In genomic region chr14:35299708-35300107, GRCh38 we compare ENCODE assay signal across 18 cellular contexts. TPM values are rescaled to one million over a fixed set of nuclear protein-coding genes. Genes with fewer than 3 reads are reported as not detected.
A peak's percentile ranks its signal among the peaks of the same experiment; 100 is the strongest.
DNase-seq lines count a peak whose midpoint lies in the region; ATAC-seq and TF ChIP-seq lines count a peak whose summit lies in the region.
"Had no signal": no experiment of that assay in that cellular context is flagged by ENCODE, and none has a peak within 500 bp of the region (broad histone marks: within the 10 kb centered on the region; RNA-seq: fewer than 3 reads in every experiment).

No MANE protein-coding gene starts in this region.

- no peak for ATAC-seq in GM21619 (IDR thresholded peaks at IDR 0.05; ENCODE audit: unreplicated experiment)
- ATAC-seq: body of pancreas had no signal

- no peaks in the 10 kb centered on the region for H3K9me2 ChIP-seq in PC-9 (ENCODE audit: insufficient read depth)

- H3K9me3 Mint-ChIP-seq in activated T-cell treated with anti-CD3 and anti-CD28 coated beads, Interleukin-2, amount 50 U/mL, for 24 hours, result no peaks in the 10 kb centered on the region
- no peaks in the 10 kb centered on the region for H3K9me3 Mint-ChIP-seq in dendritic cell treated with granulocyte-macrophage colony-stimulating factor and Interleukin-4, amounts not matched to agents 40 ng/mL and 50 ng/mL, for 4 days
- H3K9me3 Mint-ChIP-seq: endodermal cell had no signal

- H3K27ac ChIP-seq in PC-9 (peak overlapping the region; percentile 23; the same call in 1 of the 2 replicates), skeletal muscle tissue (ENCODE audit: low read depth, low read length) (peak overlapping the region; percentile 85), A673 (ENCODE audit: low read depth, low read length, poor library complexity, severe bottlenecking) (no peak overlapping the region)
- H3K27ac ChIP-seq: body of pancreas, transverse colon had no signal

- BruUV-seq in PC-9 (replicated peaks; lab: Mats Ljungman, UMichigan) (no TSS peak), A673 (replicated peaks; lab: Mats Ljungman, UMichigan) (no TSS peak)

- no peak for TF ChIP-seq CTCF in PC-9 (conservative IDR thresholded peaks at IDR 0.05)
- TF ChIP-seq CTCF in BE2C (IDR thresholded peaks at IDR 0.05; ENCODE audit: low read depth, low read length), result no peak
- TF ChIP-seq CTCF in A673 (conservative IDR thresholded peaks at IDR 0.05; ENCODE audit: low read depth, low read length), result no peak

- H3K4me3 ChIP-seq in PC-9, result no peak overlapping the region
- no peak overlapping the region for H3K4me3 ChIP-seq in skeletal muscle tissue (ENCODE audit: low read length in 3 of 3)
- no peak overlapping the region for H3K4me3 ChIP-seq in BE2C (ENCODE audit: low read depth, low read length)
- H3K4me3 ChIP-seq in A673 (ENCODE audit: low read depth, low read length, poor library complexity, severe bottlenecking), result no peak overlapping the region
- H3K4me3 ChIP-seq: body of pancreas, transverse colon had no signal

- peaks cover 14% of the 10 kb centered on the region for H3K4me1 ChIP-seq in PC-9 (replicated peaks; ENCODE audit: insufficient read depth)
- peaks cover 16 to 43% (median 25%) of the 10 kb centered on the region in 3 donors for H3K4me1 ChIP-seq in skeletal muscle tissue (ENCODE audit: control insufficient read depth in 3 of 3, insufficient read depth in 3 of 3, low read length in 3 of 3)
- 0 out of 2 replicates have a peak, but pooled peaks cover 2% of the 10 kb centered on the region for H3K4me1 ChIP-seq in BE2C
- peaks cover 17% of the 10 kb centered on the region for H3K4me1 ChIP-seq in A673 (ENCODE audit: insufficient read depth, low read length, poor library complexity, severe bottlenecking)

- peak overlapping the region; percentile 26 for H3K4me3 Mint-ChIP-seq in activated T-cell treated with anti-CD3 and anti-CD28 coated beads, Interleukin-2, amount 50 U/mL, for 24 hours
- no peak overlapping the region for H3K4me3 Mint-ChIP-seq in dendritic cell treated with granulocyte-macrophage colony-stimulating factor and Interleukin-4, amounts not matched to agents 40 ng/mL and 50 ng/mL, for 4 days
- H3K4me3 Mint-ChIP-seq: endodermal cell had no signal

- H3K27me3 ChIP-seq in PC-9 (ENCODE audit: insufficient read depth, low read depth) (no peaks in the 10 kb centered on the region), skeletal muscle tissue (ENCODE audit: control insufficient read depth in 3 of 3, insufficient read depth in 3 of 3, low read length in 3 of 3) (no peaks in the 10 kb centered on the region), BE2C (no peaks in the 10 kb centered on the region), A673 (replicated peaks; ENCODE audit: insufficient read depth, low read depth, low read length, poor library complexity) (no peaks in the 10 kb centered on the region)
- H3K27me3 ChIP-seq: body of pancreas, transverse colon had no signal

- no peaks in the 10 kb centered on the region for H3F3A ChIP-seq in PC-9 (ENCODE audit: insufficient read depth, low read depth)

- peaks cover 80% of the 10 kb centered on the region for H3K36me3 Mint-ChIP-seq in activated T-cell treated with anti-CD3 and anti-CD28 coated beads, Interleukin-2, amount 50 U/mL, for 24 hours (ENCODE audit: low read depth)
- peaks cover 24% of the 10 kb centered on the region for H3K36me3 Mint-ChIP-seq in dendritic cell treated with granulocyte-macrophage colony-stimulating factor and Interleukin-4, amounts not matched to agents 40 ng/mL and 50 ng/mL, for 4 days (ENCODE audit: low read depth)

- H2AFZ ChIP-seq in PC-9, result no peak overlapping the region

- POLR2A ChIA-PET in PC-9 (lab: Charles Lee; ENCODE audit: unreplicated experiment), result interaction anchor here (0.7 kb wide), 1 partner anchor 332 kb away, joined by 3 read pairs; no protein-coding TSS in a partner anchor
- POLR2A ChIA-PET in A673 (lab: Charles Lee; ENCODE audit: low non-redundant PET), result no interaction called here

- H3K27ac Mint-ChIP-seq in activated T-cell treated with anti-CD3 and anti-CD28 coated beads, Interleukin-2, amount 50 U/mL, for 24 hours, result peak overlapping the region; percentile 91
- peak overlapping the region; percentile 45 for H3K27ac Mint-ChIP-seq in dendritic cell treated with granulocyte-macrophage colony-stimulating factor and Interleukin-4, amounts not matched to agents 40 ng/mL and 50 ng/mL, for 4 days
- H3K27ac Mint-ChIP-seq: endodermal cell had no signal

- peaks cover 86% of the 10 kb centered on the region for H3K4me1 Mint-ChIP-seq in activated T-cell treated with anti-CD3 and anti-CD28 coated beads, Interleukin-2, amount 50 U/mL, for 24 hours (ENCODE audit: low read depth)
- peaks cover 66% of the 10 kb centered on the region for H3K4me1 Mint-ChIP-seq in dendritic cell treated with granulocyte-macrophage colony-stimulating factor and Interleukin-4, amounts not matched to agents 40 ng/mL and 50 ng/mL, for 4 days (ENCODE audit: low read depth)

- no peak for DNase-seq in activated T-cell treated with anti-CD3 and anti-CD28 coated beads, Interleukin-2, amount 50 U/mL, for 24 hours
- no peak for DNase-seq in activated T-cell treated with anti-CD3 and anti-CD28 coated beads, Interleukin-2, amount 50 U/mL, for 1 hour
- no peak for DNase-seq in PC-9
- no peak for DNase-seq in BE2C
- DNase-seq in A673 (ENCODE audit: low spot score), result no peak
- DNase-seq: ACHN; activated CD8-positive, alpha-beta memory T cell treated with anti-CD3 and anti-CD28 coated beads, Interleukin-2, amount 50 U/mL, for 48 hours; body of pancreas; endodermal cell; islet precursor cell; NCI-H1436; NCI-H748 treated with DMSO at 0.1 percent for 48 hours; posterior cingulate gyrus; SHP77; transverse colon had no signal

- no peaks in the 10 kb centered on the region for H3K27me3 Mint-ChIP-seq in activated T-cell treated with anti-CD3 and anti-CD28 coated beads, Interleukin-2, amount 50 U/mL, for 24 hours
- H3K27me3 Mint-ChIP-seq in dendritic cell treated with granulocyte-macrophage colony-stimulating factor and Interleukin-4, amounts not matched to agents 40 ng/mL and 50 ng/mL, for 4 days, result no peaks in the 10 kb centered on the region

- peaks cover 12% of the 10 kb centered on the region for H4K20me1 ChIP-seq in PC-9 (ENCODE audit: insufficient read depth)

- intact Hi-C loops in PC-9 (cut with micrococcal nuclease; ENCODE audit: unreplicated experiment), result no loop called here
- intact Hi-C loops in dendritic cell treated with granulocyte-macrophage colony-stimulating factor and Interleukin-4, amounts not matched to agents 40 ng/mL and 50 ng/mL, for 4 days (cut with micrococcal nuclease), result loop anchor here (5.0 to 10.0 kb wide), 2 partner anchors 32 to 45 kb away; no protein-coding TSS in a partner anchor
- intact Hi-C loops in A673 (cut with micrococcal nuclease; ENCODE audit: unreplicated experiment), result loop anchor here (10.0 kb wide), 1 partner anchor 175 kb away; the partner anchor contains the start of genes PPP2R3C and PRORP

- peaks cover 97% of the 10 kb centered on the region for H3K79me2 ChIP-seq in PC-9 (ENCODE audit: low read depth)

- CTCF ChIA-PET in PC-9 (lab: Charles Lee), result interaction anchor here (0.6 kb wide), 1 partner anchor 10 kb away, joined by 6 read pairs; no protein-coding TSS in a partner anchor
- CTCF ChIA-PET in A673 (lab: Charles Lee), result no interaction called here

- H3K36me3 ChIP-seq in PC-9 (ENCODE audit: low read depth) (peaks cover 10% of the 10 kb centered on the region; the same call in 1 of the 2 replicates), skeletal muscle tissue (ENCODE audit: control insufficient read depth in 3 of 3, insufficient read depth in 3 of 3, low read length in 3 of 3) (peaks cover 0 to 2% (median 0%) of the 10 kb centered on the region in 3 donors), BE2C (peaks cover 22% of the 10 kb centered on the region), A673 (ENCODE audit: insufficient read depth, low read length, poor library complexity, severe bottlenecking) (no peaks in the 10 kb centered on the region)
- H3K36me3 ChIP-seq: transverse colon had no signal

- no peaks in the 10 kb centered on the region for H3K9me3 ChIP-seq in PC-9 (ENCODE audit: insufficient read depth, low read depth)
- H3K9me3 ChIP-seq in skeletal muscle tissue (ENCODE audit: control insufficient read depth in 3 of 3, low read length in 3 of 3), result no peaks in the 10 kb centered on the region
- no peaks in the 10 kb centered on the region for H3K9me3 ChIP-seq in BE2C
- no peaks in the 10 kb centered on the region for H3K9me3 ChIP-seq in A673 (ENCODE audit: low read depth, low read length, poor library complexity, severe bottlenecking)
- H3K9me3 ChIP-seq: body of pancreas, transverse colon had no signal

- H3K9ac ChIP-seq in skeletal muscle tissue (ENCODE audit: low read depth in 1 of 3, low read length in 3 of 3), result no peak overlapping the region

- H3K4me2 ChIP-seq in PC-9, result no peak overlapping the region

RNA-seq across cellular contexts. Expression of gene PSMA6, which starts 7.5 kb away (rescaled TPM):
- total RNA-seq in PC-9 (2021), result 118 and 188 TPM in 2 replicates
- 230 TPM for total RNA-seq in skeletal muscle tissue
- polyA plus RNA-seq in BE2C (2012; ENCODE audit: insufficient read depth, insufficient read length, low read depth), result 217 TPM
- total RNA-seq in A673 (2021), result 364 and 392 TPM in 2 replicates
